Comparison of ENCODE assay signal across 8 cellular contexts in genomic region chr19:18044825-18045304, GRCh38. TPM values are rescaled to one million over a fixed set of nuclear protein-coding genes. Genes with fewer than 3 reads are reported as not detected.
DNase-seq lines count a peak whose midpoint lies in the region; ATAC-seq and TF ChIP-seq lines count a peak whose summit lies in the region.

No MANE protein-coding gene starts in this region.

- peak overlapping the region; percentile 26 to 53 (median 45); a peak in 19 of 20 replicates for H3K4me3 ChIP-seq in BLaER1 treated with 17β-estradiol and CSF1 and Interleukin-3, amounts not matched to agents 10 nM and 100 nM
- H3K4me3 ChIP-seq in PC-3 (ENCODE audit: low read length) (peak overlapping the region; percentile 56), tibial artery (peak overlapping the region; percentile 40 to 50)

- peak overlapping the region; percentile 47 to 80 (median 70); a peak in 21 of 22 replicates for H3K9ac ChIP-seq in BLaER1 treated with 17β-estradiol and CSF1 and Interleukin-3, amounts not matched to agents 10 nM and 100 nM
- peak overlapping the region; percentile 29; the same call in 1 of the 2 replicates for H3K9ac ChIP-seq in PC-3 (ENCODE audit: low read length)

- H3K4me2 ChIP-seq in BLaER1 treated with 17β-estradiol and CSF1 and Interleukin-3, amounts not matched to agents 10 nM and 100 nM = peak overlapping the region; percentile 79 to 94 (median 88)
- H3K4me2 ChIP-seq in PC-3 (ENCODE audit: low read length) = peak overlapping the region; percentile 77

- CTCF ChIA-PET in PC-3 (lab: Charles Lee) = no interaction called here

- no peaks in the 10 kb centered on the region for H3F3A ChIP-seq in PC-3 (ENCODE audit: low read length, unreplicated experiment)

- peak overlapping the region; percentile 45 to 88 (median 80); a peak in 21 of 22 replicates for H3K27ac ChIP-seq in BLaER1 treated with 17β-estradiol and CSF1 and Interleukin-3, amounts not matched to agents 10 nM and 100 nM
- peak overlapping the region; percentile 67 for H3K27ac ChIP-seq in PC-3 (ENCODE audit: low read length)
- H3K27ac ChIP-seq in tibial artery = peak overlapping the region; percentile 79 to 81

- DNase-seq in PC-3 (peak; percentile 69), activated T-helper 1 cell treated with Interleukin-2 at 50 U/mL for 16 hours (ENCODE audit: low read depth) (peak; percentile 70), globus pallidus (ENCODE audit: low spot score) (peak; percentile 63), pons (ENCODE audit: low spot score) (peak; percentile 79), tibial artery (peak; percentile 78 to 90)

- peak; percentile 85 for ATAC-seq in GM19324 (IDR thresholded peaks at IDR 0.05; ENCODE audit: low FRiP score, unreplicated experiment)
- ATAC-seq in HG03439 (IDR thresholded peaks at IDR 0.05; ENCODE audit: unreplicated experiment) = peak; percentile 88
- ATAC-seq in PC-3 = peak; percentile 53

- TF ChIP-seq CTCF in PC-3 (conservative IDR thresholded peaks at IDR 0.05; ENCODE audit: low read depth, low read length) = no peak
- no peak for TF ChIP-seq CTCF in tibial artery (IDR thresholded peaks at IDR 0.05)

- H3K27me3 ChIP-seq in BLaER1 treated with 17β-estradiol and CSF1 and Interleukin-3, amounts not matched to agents 10 nM and 100 nM = no peaks in the 10 kb centered on the region
- no peaks in the 10 kb centered on the region for H3K27me3 ChIP-seq in PC-3 (ENCODE audit: low read length)
- no peaks in the 10 kb centered on the region for H3K27me3 ChIP-seq in tibial artery

- no peaks in the 10 kb centered on the region for H4K20me1 ChIP-seq in BLaER1 treated with 17β-estradiol and CSF1 and Interleukin-3, amounts not matched to agents 10 nM and 100 nM
- H4K20me1 ChIP-seq in PC-3 (ENCODE audit: low read length) = no peaks in the 10 kb centered on the region

- POLR2A ChIA-PET in PC-3 (lab: Charles Lee; ENCODE audit: unreplicated experiment) = no interaction called here

- H3K36me3 ChIP-seq in BLaER1 treated with 17β-estradiol and CSF1 and Interleukin-3, amounts not matched to agents 10 nM and 100 nM = no peaks in the 10 kb centered on the region
- H3K36me3 ChIP-seq in PC-3 (ENCODE audit: low read depth, low read length) = no peaks in the 10 kb centered on the region
- no peaks in the 10 kb centered on the region for H3K36me3 ChIP-seq in tibial artery

- no peaks in the 10 kb centered on the region for H3K9me2 ChIP-seq in PC-3 (replicated peaks; ENCODE audit: low read length)

- no TSS peak for BruUV-seq in PC-3 (replicated peaks; lab: Mats Ljungman, UMichigan)

- H3K9me3 ChIP-seq in BLaER1 treated with 17β-estradiol and CSF1 and Interleukin-3, amounts not matched to agents 10 nM and 100 nM (replicated peaks in 1 of 11) = peaks cover 3 to 14% (median 8%) of the 10 kb centered on the region in 11 experiments; a peak in 14 of 22 replicates
- no peaks in the 10 kb centered on the region; the same call in 1 of the 2 replicates for H3K9me3 ChIP-seq in PC-3 (ENCODE audit: low read length)
- H3K9me3 ChIP-seq in tibial artery = no peaks in the 10 kb centered on the region

- H3K4me1 ChIP-seq in BLaER1 treated with 17β-estradiol and CSF1 and Interleukin-3, amounts not matched to agents 10 nM and 100 nM = peaks cover 26 to 54% (median 45%) of the 10 kb centered on the region in 10 experiments
- peaks cover 22% of the 10 kb centered on the region for H3K4me1 ChIP-seq in PC-3 (ENCODE audit: insufficient read depth, low read length)
- H3K4me1 ChIP-seq in tibial artery = peaks cover 0 to 47% (median 30%) of the 10 kb centered on the region in 4 donors

- intact Hi-C loops in PC-3 (cut with micrococcal nuclease) = no loop called here
- intact Hi-C loops in tibial artery (cut with DNase I; ENCODE audit: low total_unique reads) = no loop called here

- peak overlapping the region; percentile 30 for H2AFZ ChIP-seq in PC-3 (ENCODE audit: low read length)

- H3K79me2 ChIP-seq in PC-3 (ENCODE audit: low read length) = no peaks in the 10 kb centered on the region

RNA-seq across cellular contexts. Expression of gene ARRDC2, which starts 36.9 kb away (rescaled TPM):
- total RNA-seq in PC-3 (2014; rRNA removed) = 27.7 and 38.5 TPM in 2 replicates

RNA-seq across cellular contexts. Expression of gene IL12RB1, which starts 41.9 kb away (rescaled TPM):
- not detected in 2 replicates for total RNA-seq in PC-3 (2014; rRNA removed)

RNA-seq across cellular contexts. Expression of gene MAST3, which starts 52.7 kb away (rescaled TPM):
- total RNA-seq in PC-3 (2014; rRNA removed) = 6.7 and 8.1 TPM in 2 replicates

Comparison
In these comparisons a context has a peak if more than half of its experiments do, and no peak if none do; other contexts are left out.
1. Peak in every context shown above with its lines: DNase-seq, ATAC-seq, H3K4me3 ChIP-seq and H3K27ac ChIP-seq.